ENCODE assay signal across 1 cellular context in the genomic region with DNA sequence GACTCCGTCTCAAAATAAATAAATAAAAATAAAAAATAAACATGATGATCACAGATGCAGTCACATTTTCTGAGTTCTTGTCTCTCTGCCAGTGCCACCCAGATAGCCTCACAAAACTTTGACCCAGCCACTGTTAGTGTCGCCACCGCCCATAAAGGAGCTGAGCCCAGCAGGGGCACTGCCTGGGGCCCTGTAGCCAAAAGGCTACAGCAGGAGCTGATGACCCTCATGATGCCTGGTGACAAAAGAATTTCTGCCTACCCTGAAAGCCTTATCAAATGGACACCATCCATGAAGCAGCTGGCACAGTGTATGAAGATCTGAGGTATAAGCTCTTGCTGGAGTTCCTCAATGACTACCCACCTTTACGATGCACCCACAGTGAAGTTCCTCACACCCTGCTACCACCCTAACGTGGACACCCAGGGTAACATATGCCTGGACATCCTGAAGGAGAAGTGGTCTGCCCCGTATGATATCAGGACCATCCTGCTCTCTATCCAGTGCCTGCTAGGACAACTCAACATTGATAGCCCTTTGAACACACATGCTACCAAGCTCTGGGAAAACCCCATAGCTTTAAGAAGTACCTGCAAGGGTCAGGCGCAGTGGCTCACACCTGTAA.
TF ChIP-seq lines count a peak whose summit lies in the region.

No MANE protein-coding gene starts in this region.

TF ChIP-seq in GM23338, 12 proteins besides CTCF, POLR2A, EP300 and RAD21 (continued from another document):
- TF ChIP-seq, protein P1, sequence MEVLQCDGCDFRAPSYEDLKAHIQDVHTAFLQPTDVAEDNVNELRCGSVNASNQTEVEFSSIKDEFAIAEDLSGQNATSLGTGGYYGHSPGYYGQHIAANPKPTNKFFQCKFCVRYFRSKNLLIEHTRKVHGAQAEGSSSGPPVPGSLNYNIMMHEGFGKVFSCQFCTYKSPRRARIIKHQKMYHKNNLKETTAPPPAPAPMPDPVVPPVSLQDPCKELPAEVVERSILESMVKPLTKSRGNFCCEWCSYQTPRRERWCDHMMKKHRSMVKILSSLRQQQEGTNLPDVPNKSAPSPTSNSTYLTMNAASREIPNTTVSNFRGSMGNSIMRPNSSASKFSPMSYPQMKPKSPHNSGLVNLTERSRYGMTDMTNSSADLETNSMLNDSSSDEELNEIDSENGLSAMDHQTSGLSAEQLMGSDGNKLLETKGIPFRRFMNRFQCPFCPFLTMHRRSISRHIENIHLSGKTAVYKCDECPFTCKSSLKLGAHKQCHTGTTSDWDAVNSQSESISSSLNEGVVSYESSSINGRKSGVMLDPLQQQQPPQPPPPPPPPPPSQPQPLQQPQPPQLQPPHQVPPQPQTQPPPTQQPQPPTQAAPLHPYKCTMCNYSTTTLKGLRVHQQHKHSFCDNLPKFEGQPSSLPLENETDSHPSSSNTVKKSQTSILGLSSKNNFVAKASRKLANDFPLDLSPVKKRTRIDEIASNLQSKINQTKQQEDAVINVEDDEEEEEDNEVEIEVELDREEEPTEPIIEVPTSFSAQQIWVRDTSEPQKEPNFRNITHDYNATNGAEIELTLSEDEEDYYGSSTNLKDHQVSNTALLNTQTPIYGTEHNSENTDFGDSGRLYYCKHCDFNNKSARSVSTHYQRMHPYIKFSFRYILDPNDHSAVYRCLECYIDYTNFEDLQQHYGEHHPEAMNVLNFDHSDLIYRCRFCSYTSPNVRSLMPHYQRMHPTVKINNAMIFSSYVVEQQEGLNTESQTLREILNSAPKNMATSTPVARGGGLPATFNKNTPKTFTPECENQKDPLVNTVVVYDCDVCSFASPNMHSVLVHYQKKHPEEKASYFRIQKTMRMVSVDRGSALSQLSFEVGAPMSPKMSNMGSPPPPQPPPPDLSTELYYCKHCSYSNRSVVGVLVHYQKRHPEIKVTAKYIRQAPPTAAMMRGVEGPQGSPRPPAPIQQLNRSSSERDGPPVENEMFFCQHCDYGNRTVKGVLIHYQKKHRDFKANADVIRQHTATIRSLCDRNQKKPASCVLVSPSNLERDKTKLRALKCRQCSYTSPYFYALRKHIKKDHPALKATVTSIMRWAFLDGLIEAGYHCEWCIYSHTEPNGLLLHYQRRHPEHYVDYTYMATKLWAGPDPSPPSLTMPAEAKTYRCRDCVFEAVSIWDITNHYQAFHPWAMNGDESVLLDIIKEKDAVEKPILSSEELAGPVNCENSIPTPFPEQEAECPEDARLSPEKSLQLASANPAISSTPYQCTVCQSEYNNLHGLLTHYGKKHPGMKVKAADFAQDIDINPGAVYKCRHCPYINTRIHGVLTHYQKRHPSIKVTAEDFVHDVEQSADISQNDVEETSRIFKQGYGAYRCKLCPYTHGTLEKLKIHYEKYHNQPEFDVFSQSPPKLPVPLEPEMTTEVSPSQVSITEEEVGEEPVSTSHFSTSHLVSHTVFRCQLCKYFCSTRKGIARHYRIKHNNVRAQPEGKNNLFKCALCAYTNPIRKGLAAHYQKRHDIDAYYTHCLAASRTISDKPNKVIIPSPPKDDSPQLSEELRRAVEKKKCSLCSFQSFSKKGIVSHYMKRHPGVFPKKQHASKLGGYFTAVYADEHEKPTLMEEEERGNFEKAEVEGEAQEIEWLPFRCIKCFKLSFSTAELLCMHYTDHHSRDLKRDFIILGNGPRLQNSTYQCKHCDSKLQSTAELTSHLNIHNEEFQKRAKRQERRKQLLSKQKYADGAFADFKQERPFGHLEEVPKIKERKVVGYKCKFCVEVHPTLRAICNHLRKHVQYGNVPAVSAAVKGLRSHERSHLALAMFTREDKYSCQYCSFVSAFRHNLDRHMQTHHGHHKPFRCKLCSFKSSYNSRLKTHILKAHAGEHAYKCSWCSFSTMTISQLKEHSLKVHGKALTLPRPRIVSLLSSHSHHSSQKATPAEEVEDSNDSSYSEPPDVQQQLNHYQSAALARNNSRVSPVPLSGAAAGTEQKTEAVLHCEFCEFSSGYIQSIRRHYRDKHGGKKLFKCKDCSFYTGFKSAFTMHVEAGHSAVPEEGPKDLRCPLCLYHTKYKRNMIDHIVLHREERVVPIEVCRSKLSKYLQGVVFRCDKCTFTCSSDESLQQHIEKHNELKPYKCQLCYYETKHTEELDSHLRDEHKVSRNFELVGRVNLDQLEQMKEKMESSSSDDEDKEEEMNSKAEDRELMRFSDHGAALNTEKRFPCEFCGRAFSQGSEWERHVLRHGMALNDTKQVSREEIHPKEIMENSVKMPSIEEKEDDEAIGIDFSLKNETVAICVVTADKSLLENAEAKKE (CRISPR knock-in tag; IDR thresholded peaks at IDR 0.05), result no peak
- TF ChIP-seq NANOG (IDR thresholded peaks at IDR 0.05; ENCODE audit: borderline replicate concordance), result no peak
- TF ChIP-seq, protein P2, sequence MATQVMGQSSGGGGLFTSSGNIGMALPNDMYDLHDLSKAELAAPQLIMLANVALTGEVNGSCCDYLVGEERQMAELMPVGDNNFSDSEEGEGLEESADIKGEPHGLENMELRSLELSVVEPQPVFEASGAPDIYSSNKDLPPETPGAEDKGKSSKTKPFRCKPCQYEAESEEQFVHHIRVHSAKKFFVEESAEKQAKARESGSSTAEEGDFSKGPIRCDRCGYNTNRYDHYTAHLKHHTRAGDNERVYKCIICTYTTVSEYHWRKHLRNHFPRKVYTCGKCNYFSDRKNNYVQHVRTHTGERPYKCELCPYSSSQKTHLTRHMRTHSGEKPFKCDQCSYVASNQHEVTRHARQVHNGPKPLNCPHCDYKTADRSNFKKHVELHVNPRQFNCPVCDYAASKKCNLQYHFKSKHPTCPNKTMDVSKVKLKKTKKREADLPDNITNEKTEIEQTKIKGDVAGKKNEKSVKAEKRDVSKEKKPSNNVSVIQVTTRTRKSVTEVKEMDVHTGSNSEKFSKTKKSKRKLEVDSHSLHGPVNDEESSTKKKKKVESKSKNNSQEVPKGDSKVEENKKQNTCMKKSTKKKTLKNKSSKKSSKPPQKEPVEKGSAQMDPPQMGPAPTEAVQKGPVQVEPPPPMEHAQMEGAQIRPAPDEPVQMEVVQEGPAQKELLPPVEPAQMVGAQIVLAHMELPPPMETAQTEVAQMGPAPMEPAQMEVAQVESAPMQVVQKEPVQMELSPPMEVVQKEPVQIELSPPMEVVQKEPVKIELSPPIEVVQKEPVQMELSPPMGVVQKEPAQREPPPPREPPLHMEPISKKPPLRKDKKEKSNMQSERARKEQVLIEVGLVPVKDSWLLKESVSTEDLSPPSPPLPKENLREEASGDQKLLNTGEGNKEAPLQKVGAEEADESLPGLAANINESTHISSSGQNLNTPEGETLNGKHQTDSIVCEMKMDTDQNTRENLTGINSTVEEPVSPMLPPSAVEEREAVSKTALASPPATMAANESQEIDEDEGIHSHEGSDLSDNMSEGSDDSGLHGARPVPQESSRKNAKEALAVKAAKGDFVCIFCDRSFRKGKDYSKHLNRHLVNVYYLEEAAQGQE (IDR thresholded peaks at IDR 0.05; ENCODE audit: unreplicated experiment), result no peak
- peak; percentile 13; the same call in 1 of the 2 replicates for TF ChIP-seq POLR2AphosphoS5 (IDR thresholded peaks at IDR 0.05; ENCODE audit: low read depth)
- no peak for TF ChIP-seq ETS1 (IDR thresholded peaks at IDR 0.05)
- TF ChIP-seq ZNF114 (CRISPR knock-in tag; IDR thresholded peaks at IDR 0.05), result no peak
